Comparison of ENCODE assay signal across 11 cellular contexts in genomic region chr5:81075041-81075440, GRCh38.
"Had no signal": no experiment of that assay in that cellular context is flagged by ENCODE, and none has a peak within 500 bp of the region (broad histone marks: within the 10 kb centered on the region; RNA-seq: fewer than 3 reads in every experiment).

No MANE protein-coding gene starts in this region.

- H3K27ac Mint-ChIP-seq: GM23338, H9, HFFc6 had no signal

- H3K27ac ChIP-seq: GM23248 had no signal

- H3K4me3 Mint-ChIP-seq: GM23338, H9, HFFc6 had no signal

- H3K4me2 ChIP-seq: GM23338 had no signal

- H3K9ac ChIP-seq: GM23248 had no signal

- H2AFZ ChIP-seq: GM23248, GM23338 had no signal

- ATAC-seq: GM23338, HCT116 had no signal

- DNase-seq: GM23248, GOT3, H7, H9, HCEC 1CT, HFFc6 had no signal

- H3K4me3 ChIP-seq: GM23248, GM23338, HAP-1 had no signal

- FAIRE-seq: H1, H54 had no signal

- H3K36me3 ChIP-seq: HAP-1 had no signal

- H3K9me3 Mint-ChIP-seq: GM23338, HFFc6 had no signal

- H3K4me1 Mint-ChIP-seq: GM23338, H9 had no signal

- H3K9me3 ChIP-seq: HAP-1 had no signal

- H3K4me1 ChIP-seq: HAP-1 had no signal
